In genomic region chr4:118962540-118962939, GRCh38 we compare ENCODE assay signal across 1 cellular context.
TF ChIP-seq lines count a peak whose summit lies in the region.

No MANE protein-coding gene starts in this region.

TF ChIP-seq in H1, 55 proteins besides CTCF, POLR2A, EP300 and RAD21 (continued from another document):
- TF ChIP-seq CHD7 (IDR thresholded peaks at IDR 0.05; ENCODE audit: insufficient replicate concordance, low read length): no peak
- TF ChIP-seq E2F6 (IDR thresholded peaks at IDR 0.05): no peak
- no peak for TF ChIP-seq BRCA1 (IDR thresholded peaks at IDR 0.05; ENCODE audit: low read depth, low read length)
